Comparison of ENCODE assay signal across 27 cellular contexts in the genomic region with DNA sequence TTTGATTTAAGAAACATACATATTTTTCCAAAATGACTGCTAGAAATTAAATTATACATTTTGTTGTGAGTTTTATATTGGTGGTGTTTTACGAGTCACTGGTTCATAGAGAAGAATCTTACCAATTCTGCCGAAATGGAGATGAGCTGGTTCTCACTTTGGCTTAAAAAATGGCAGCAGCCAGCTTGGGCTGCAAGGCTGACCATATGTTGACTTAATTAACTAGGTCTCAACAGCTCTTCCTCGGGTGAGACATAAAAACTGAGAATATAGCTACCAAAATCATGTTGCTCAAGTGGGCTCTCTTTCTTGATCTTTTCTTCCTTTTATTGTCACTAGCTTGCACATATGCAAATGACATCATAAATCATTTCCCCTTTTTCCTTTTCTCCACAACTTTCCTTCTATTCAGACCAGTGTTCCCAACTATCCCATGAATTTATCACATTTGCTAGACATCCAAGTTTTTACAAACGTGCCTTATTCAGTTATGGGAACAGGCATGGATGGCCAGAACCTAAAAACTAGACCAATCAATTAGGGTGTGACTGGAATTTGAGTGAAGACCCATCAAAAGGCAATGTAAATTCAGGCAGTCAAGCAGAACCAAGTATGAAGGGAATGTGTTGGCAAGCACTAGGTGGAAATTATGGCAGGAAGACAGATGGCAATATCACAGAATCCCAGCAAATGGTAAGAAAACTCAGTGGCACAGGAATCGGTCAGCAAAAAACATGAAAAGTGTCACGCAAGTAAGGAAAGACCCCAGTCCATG. TPM values are rescaled to one million over a fixed set of nuclear protein-coding genes. Genes with fewer than 3 reads are reported as not detected.
DNase-seq lines count a peak whose midpoint lies in the region; ATAC-seq and TF ChIP-seq lines count a peak whose summit lies in the region.
"Had no signal": no experiment of that assay in that cellular context is flagged by ENCODE, and none has a peak within 500 bp of the region (broad histone marks: within the 10 kb centered on the region; RNA-seq: fewer than 3 reads in every experiment).

No MANE protein-coding gene starts in this region.

- H3K9ac ChIP-seq in neuronal stem cell (ENCODE audit: low read depth, low read length, poor library complexity) (no peak overlapping the region), Karpas-422 (ENCODE audit: low read length) (no peak overlapping the region)
- H3K9ac ChIP-seq: BLaER1 had no signal

- no peaks in the 10 kb centered on the region for H3K4me1 Mint-ChIP-seq in naive thymus-derived CD8-positive, alpha-beta T cell
- no peaks in the 10 kb centered on the region for H3K4me1 Mint-ChIP-seq in activated T-helper 2 cell treated with anti-CD3 and anti-CD28 coated beads, Interferon-gamma antibody, Interleukin-2, Interleukin-4, amounts not matched to agents 10 μg/mL and 5 μg/mL and 100 μg/mL, durations not matched to agents 14 hours and 24 hours and 36 hours (ENCODE audit: low read depth)
- H3K4me1 Mint-ChIP-seq: naive thymus-derived CD4-positive, alpha-beta T cell; stimulated activated naive CD8-positive, alpha-beta T cell treated with anti-CD3 and anti-CD28 coated beads, Interleukin-15, amount 100 ng/mL, for 72 hours had no signal

- no peak overlapping the region for H3K27ac Mint-ChIP-seq in naive thymus-derived CD8-positive, alpha-beta T cell
- no peak overlapping the region for H3K27ac Mint-ChIP-seq in activated T-helper 2 cell treated with anti-CD3 and anti-CD28 coated beads, Interferon-gamma antibody, Interleukin-2, Interleukin-4, amounts not matched to agents 10 μg/mL and 5 μg/mL and 100 μg/mL, durations not matched to agents 14 hours and 24 hours and 36 hours
- H3K27ac Mint-ChIP-seq: activated T-cell treated with anti-CD3 and anti-CD28 coated beads, Interleukin-2, amount 50 U/mL, for 24 hours; mesothelial cell of epicardium; naive thymus-derived CD4-positive, alpha-beta T cell; stimulated activated naive CD8-positive, alpha-beta T cell treated with anti-CD3 and anti-CD28 coated beads, Interleukin-15, amount 100 ng/mL, for 72 hours had no signal

- H3K14ac ChIP-seq in neuronal stem cell (ENCODE audit: low read length): no peak overlapping the region

- peaks cover 19 to 58% (median 48%) of the 10 kb centered on the region in 5 donors for H3K27me3 Mint-ChIP-seq in naive thymus-derived CD8-positive, alpha-beta T cell
- H3K27me3 Mint-ChIP-seq in activated T-helper 2 cell treated with anti-CD3 and anti-CD28 coated beads, Interferon-gamma antibody, Interleukin-2, Interleukin-4, amounts not matched to agents 10 μg/mL and 5 μg/mL and 100 μg/mL, durations not matched to agents 14 hours and 24 hours and 36 hours (ENCODE audit: low read depth): peaks cover 41% of the 10 kb centered on the region

- no peak overlapping the region for H2BK5ac ChIP-seq in neuronal stem cell (ENCODE audit: low read length)

- no peak overlapping the region for H3K4ac ChIP-seq in neuronal stem cell (ENCODE audit: low read length)

- H3K4me3 Mint-ChIP-seq in naive thymus-derived CD8-positive, alpha-beta T cell: no peak overlapping the region
- H3K4me3 Mint-ChIP-seq in activated T-helper 2 cell treated with anti-CD3 and anti-CD28 coated beads, Interferon-gamma antibody, Interleukin-2, Interleukin-4, amounts not matched to agents 10 μg/mL and 5 μg/mL and 100 μg/mL, durations not matched to agents 14 hours and 24 hours and 36 hours (ENCODE audit: low read depth): no peak overlapping the region
- H3K4me3 Mint-ChIP-seq: activated T-cell treated with anti-CD3 and anti-CD28 coated beads, Interleukin-2, amount 50 U/mL, for 24 hours; mesothelial cell of epicardium; naive thymus-derived CD4-positive, alpha-beta T cell; stimulated activated naive CD8-positive, alpha-beta T cell treated with anti-CD3 and anti-CD28 coated beads, Interleukin-15, amount 100 ng/mL, for 72 hours had no signal

- H3K27ac ChIP-seq in neuronal stem cell (replicated peaks; ENCODE audit: low read length) (no peak overlapping the region), Karpas-422 (ENCODE audit: low read length) (no peak overlapping the region), testis (no peak overlapping the region)
- H3K27ac ChIP-seq: adrenal gland, BLaER1, brain microvascular endothelial cell, tibial nerve had no signal

- no peaks in the 10 kb centered on the region for H3K79me2 ChIP-seq in Karpas-422 (ENCODE audit: low read length)

- DNase-seq in DMS 273 treated with DMSO at 0.1 percent for 48 hours (lab: John Stamatoyannopoulos, UW) (peak; percentile 68), NCI-H446 treated with DMSO at 0.1 percent for 48 hours (lab: John Stamatoyannopoulos, UW) (peak; percentile 71), cerebellar cortex (ENCODE audit: low spot score) (peak; percentile 84), neuronal stem cell (ENCODE audit: low spot score) (no peak), Karpas-422 (no peak), testis (no peak)
- DNase-seq in naive thymus-derived CD8-positive, alpha-beta T cell: no peak
- no peak for DNase-seq in activated T-helper 2 cell treated with anti-CD3 and anti-CD28 coated beads, Interferon-gamma antibody, Interleukin-2, Interleukin-4, amounts not matched to agents 10 μg/mL and 5 μg/mL and 100 μg/mL, durations not matched to agents 14 hours and 24 hours and 36 hours (ENCODE audit: low spot score)
- DNase-seq: activated CD4-positive, alpha-beta T cell treated with anti-CD3 and anti-CD28 coated beads for 1 hour; activated CD8-positive, alpha-beta memory T cell treated with anti-CD3 and anti-CD28 coated beads for 24 hours; activated naive CD4-positive, alpha-beta T cell; activated T-cell treated with anti-CD3 and anti-CD28 coated beads, Interleukin-2, amount 50 U/mL, for 24 hours; adrenal gland; brain microvascular endothelial cell; DMS79 treated with DMSO at 0.1 percent for 48 hours; GOT3; islet precursor cell; naive thymus-derived CD4-positive, alpha-beta T cell; NCI-H187 treated with DMSO at 0.1 percent for 48 hours; retina; small intestine; stimulated activated naive CD8-positive, alpha-beta T cell treated with anti-CD3 and anti-CD28 coated beads, Interleukin-15, amount 100 ng/mL, for 72 hours had no signal

- no peak overlapping the region for H3K23ac ChIP-seq in neuronal stem cell (ENCODE audit: low read depth, low read length, poor library complexity)

- H3K4me3 ChIP-seq in neuronal stem cell (ENCODE audit: low read length in 2 of 2) (no peak overlapping the region), Karpas-422 (ENCODE audit: low read length) (no peak overlapping the region), testis (no peak overlapping the region)
- H3K4me3 ChIP-seq: adrenal gland, BLaER1, tibial nerve had no signal

- H3K36me3 Mint-ChIP-seq in naive thymus-derived CD8-positive, alpha-beta T cell: no peaks in the 10 kb centered on the region
- no peaks in the 10 kb centered on the region for H3K36me3 Mint-ChIP-seq in activated T-helper 2 cell treated with anti-CD3 and anti-CD28 coated beads, Interferon-gamma antibody, Interleukin-2, Interleukin-4, amounts not matched to agents 10 μg/mL and 5 μg/mL and 100 μg/mL, durations not matched to agents 14 hours and 24 hours and 36 hours (ENCODE audit: low read depth)
- H3K36me3 Mint-ChIP-seq: mesothelial cell of epicardium; naive thymus-derived CD4-positive, alpha-beta T cell had no signal

- peaks cover 0 to 3% (median 0%) of the 10 kb centered on the region in 9 donors for H3K9me3 Mint-ChIP-seq in naive thymus-derived CD8-positive, alpha-beta T cell
- H3K9me3 Mint-ChIP-seq in activated T-helper 2 cell treated with anti-CD3 and anti-CD28 coated beads, Interferon-gamma antibody, Interleukin-2, Interleukin-4, amounts not matched to agents 10 μg/mL and 5 μg/mL and 100 μg/mL, durations not matched to agents 14 hours and 24 hours and 36 hours: no peaks in the 10 kb centered on the region
- H3K9me3 Mint-ChIP-seq: activated T-cell treated with anti-CD3 and anti-CD28 coated beads, Interleukin-2, amount 50 U/mL, for 24 hours; mesothelial cell of epicardium; naive thymus-derived CD4-positive, alpha-beta T cell; stimulated activated naive CD8-positive, alpha-beta T cell treated with anti-CD3 and anti-CD28 coated beads, Interleukin-15, amount 100 ng/mL, for 72 hours had no signal

- H3K4me1 ChIP-seq in neuronal stem cell (ENCODE audit: control insufficient read depth in 2 of 2, insufficient read depth in 1 of 2, low read depth in 1 of 2, low read length in 2 of 2): peaks cover 8 to 15% of the 10 kb centered on the region in 2 donors
- H3K4me1 ChIP-seq in Karpas-422 (ENCODE audit: low read length): no peaks in the 10 kb centered on the region
- H3K4me1 ChIP-seq in testis: no peaks in the 10 kb centered on the region
- H3K4me1 ChIP-seq: adrenal gland, BLaER1 had no signal

- intact Hi-C loops in activated T-helper 2 cell treated with anti-CD3 and anti-CD28 coated beads, Interferon-gamma antibody, Interleukin-2, Interleukin-4, amounts not matched to agents 10 μg/mL and 5 μg/mL and 100 μg/mL, durations not matched to agents 14 hours and 24 hours and 36 hours (cut with micrococcal nuclease): no loop called here
- intact Hi-C loops in testis (cut with DNase I; ENCODE audit: low total_unique reads): no loop called here

- POLR2A ChIA-PET in naive thymus-derived CD8-positive, alpha-beta T cell (lab: Charles Lee): no interaction called here

- H3K9me2 ChIP-seq in Karpas-422 (replicated peaks; ENCODE audit: insufficient read depth, low read length): no peaks in the 10 kb centered on the region

- peak overlapping the region; percentile 25 for H2BK12ac ChIP-seq in neuronal stem cell (ENCODE audit: low read length)

- H3K79me1 ChIP-seq in neuronal stem cell (ENCODE audit: low read depth, low read length): no peaks in the 10 kb centered on the region

- H2BK15ac ChIP-seq in neuronal stem cell (ENCODE audit: low read length): no peak overlapping the region

- H2BK120ac ChIP-seq in neuronal stem cell (ENCODE audit: low read depth, low read length): no peak overlapping the region

- no peaks in the 10 kb centered on the region for H4K20me1 ChIP-seq in Karpas-422 (ENCODE audit: insufficient read depth, low read depth, low read length)
- H4K20me1 ChIP-seq: BLaER1 had no signal

- H3K27me3 ChIP-seq in neuronal stem cell (ENCODE audit: control insufficient read depth in 3 of 3, insufficient read depth in 3 of 3, low read depth in 1 of 3, low read length in 3 of 3) (no peaks in the 10 kb centered on the region), Karpas-422 (ENCODE audit: low read length) (no peaks in the 10 kb centered on the region), testis (no peaks in the 10 kb centered on the region)
- H3K27me3 ChIP-seq: adrenal gland, BLaER1, brain microvascular endothelial cell, tibial nerve had no signal

- H2AFZ ChIP-seq in neuronal stem cell (ENCODE audit: low read length) (no peak overlapping the region), Karpas-422 (ENCODE audit: low read length) (no peak overlapping the region)

- H2AK5ac ChIP-seq in neuronal stem cell (ENCODE audit: low read depth, low read length): no peak overlapping the region

- H3K4me2 ChIP-seq in neuronal stem cell (ENCODE audit: insufficient read depth, low read length, poor library complexity, severe bottlenecking) (no peak overlapping the region), Karpas-422 (ENCODE audit: low read depth, low read length, poor library complexity, severe bottlenecking) (no peak overlapping the region)
- H3K4me2 ChIP-seq: BLaER1 had no signal

- H3K36me3 ChIP-seq in neuronal stem cell (replicated peaks in 1 of 2; ENCODE audit: control insufficient read depth in 2 of 2, insufficient read depth in 2 of 2, low read length in 2 of 2) (no peaks in the 10 kb centered on the region), Karpas-422 (ENCODE audit: insufficient read depth, low read length) (no peaks in the 10 kb centered on the region), testis (ENCODE audit: low read depth, missing control alignments) (no peaks in the 10 kb centered on the region)
- H3K36me3 ChIP-seq: adrenal gland, BLaER1, brain microvascular endothelial cell, tibial nerve had no signal

- H3K9me3 ChIP-seq in neuronal stem cell (replicated peaks in 1 of 2; ENCODE audit: control insufficient read depth in 2 of 2, insufficient read depth in 1 of 2, low read depth in 1 of 2, low read length in 2 of 2): no peaks in the 10 kb centered on the region
- H3K9me3 ChIP-seq in Karpas-422 (ENCODE audit: low read length): no peaks in the 10 kb centered on the region
- no peaks in the 10 kb centered on the region for H3K9me3 ChIP-seq in testis
- H3K9me3 ChIP-seq: adrenal gland, BLaER1, tibial nerve had no signal

- H4K8ac ChIP-seq in neuronal stem cell (ENCODE audit: low read depth, low read length): no peak overlapping the region

- no peak overlapping the region for H3K18ac ChIP-seq in neuronal stem cell (ENCODE audit: low read length)

- no peak for ATAC-seq in naive thymus-derived CD8-positive, alpha-beta T cell
- ATAC-seq: naive thymus-derived CD4-positive, alpha-beta T cell; stimulated activated naive CD8-positive, alpha-beta T cell treated with anti-CD3 and anti-CD28 coated beads, Interleukin-15, amount 100 ng/mL, for 72 hours had no signal

- no peak overlapping the region for H4K91ac ChIP-seq in neuronal stem cell (ENCODE audit: low read depth, low read length, poor library complexity)

- no peak for TF ChIP-seq CTCF in testis (IDR thresholded peaks at IDR 0.05)

- no peak for TF ChIP-seq POLR2A in testis (IDR thresholded peaks at IDR 0.05)

- no CpG with 5 or more reads among the region's 6 CpGs for WGBS in neuronal stem cell (ENCODE audit: extremely low coverage in 2 of 2, insufficient read length in 2 of 2, insufficient replicate concordance in 1 of 2), 2 donors
- 78 to 90% methylated on average over 6 of the region's 6 CpGs for WGBS in testis, 2 donors

RNA-seq across cellular contexts. Expression of a gene that starts 6.4 kb away (rescaled TPM):
- polyA plus RNA-seq in neuronal stem cell (2013, experiment 1 of 2): 21.3 TPM
- polyA plus RNA-seq in neuronal stem cell (2013, experiment 2 of 2): 21.0 TPM
- total RNA-seq in naive thymus-derived CD8-positive, alpha-beta T cell: not detected
- not detected for polyA plus RNA-seq in naive thymus-derived CD8-positive, alpha-beta T cell
- not detected in 2 replicates for total RNA-seq in activated T-helper 2 cell treated with anti-CD3 and anti-CD28 coated beads, Interferon-gamma antibody, Interleukin-2, Interleukin-4, amounts not matched to agents 10 μg/mL and 5 μg/mL and 100 μg/mL, durations not matched to agents 14 hours and 24 hours and 36 hours
- total RNA-seq in Karpas-422 (2014; rRNA removed; shearing (Covaris generic); ENCODE audit: low replicate concordance): not detected in 2 replicates
- total RNA-seq in testis: 1 to 10 TPM; 4.3 to 6.3 TPM
- 6.6 TPM for polyA plus RNA-seq in testis (ENCODE audit: insufficient read depth, low read depth, low replicate concordance)
- total RNA-seq: naive thymus-derived CD4-positive, alpha-beta T cell; OCI-LY7; T-helper 2 cell treated with Interferon-gamma antibody and Interleukin-4, amounts not matched to agents 100 ng/mL and 5 ng/mL, for 36 hours had no signal
- polyA plus RNA-seq: naive thymus-derived CD4-positive, alpha-beta T cell had no signal

Comparison
In these comparisons a context has a peak if more than half of its experiments do, and no peak if none do; other contexts are left out.
1. DNase-seq: peak in DMS 273 treated with DMSO at 0.1 percent for 48 hours (single experiment), NCI-H446 treated with DMSO at 0.1 percent for 48 hours (single experiment) and cerebellar cortex (single experiment); none in neuronal stem cell (single experiment), naive thymus-derived CD8-positive, alpha-beta T cell (0 of 10), activated T-helper 2 cell treated with anti-CD3 and anti-CD28 coated beads, Interferon-gamma antibody, Interleukin-2, Interleukin-4, amounts not matched to agents 10 μg/mL and 5 μg/mL and 100 μg/mL, durations not matched to agents 14 hours and 24 hours and 36 hours (single experiment), Karpas-422 (single experiment) and testis (single experiment).